Comparison of ENCODE assay signal across 8 cellular contexts in the genomic region with DNA sequence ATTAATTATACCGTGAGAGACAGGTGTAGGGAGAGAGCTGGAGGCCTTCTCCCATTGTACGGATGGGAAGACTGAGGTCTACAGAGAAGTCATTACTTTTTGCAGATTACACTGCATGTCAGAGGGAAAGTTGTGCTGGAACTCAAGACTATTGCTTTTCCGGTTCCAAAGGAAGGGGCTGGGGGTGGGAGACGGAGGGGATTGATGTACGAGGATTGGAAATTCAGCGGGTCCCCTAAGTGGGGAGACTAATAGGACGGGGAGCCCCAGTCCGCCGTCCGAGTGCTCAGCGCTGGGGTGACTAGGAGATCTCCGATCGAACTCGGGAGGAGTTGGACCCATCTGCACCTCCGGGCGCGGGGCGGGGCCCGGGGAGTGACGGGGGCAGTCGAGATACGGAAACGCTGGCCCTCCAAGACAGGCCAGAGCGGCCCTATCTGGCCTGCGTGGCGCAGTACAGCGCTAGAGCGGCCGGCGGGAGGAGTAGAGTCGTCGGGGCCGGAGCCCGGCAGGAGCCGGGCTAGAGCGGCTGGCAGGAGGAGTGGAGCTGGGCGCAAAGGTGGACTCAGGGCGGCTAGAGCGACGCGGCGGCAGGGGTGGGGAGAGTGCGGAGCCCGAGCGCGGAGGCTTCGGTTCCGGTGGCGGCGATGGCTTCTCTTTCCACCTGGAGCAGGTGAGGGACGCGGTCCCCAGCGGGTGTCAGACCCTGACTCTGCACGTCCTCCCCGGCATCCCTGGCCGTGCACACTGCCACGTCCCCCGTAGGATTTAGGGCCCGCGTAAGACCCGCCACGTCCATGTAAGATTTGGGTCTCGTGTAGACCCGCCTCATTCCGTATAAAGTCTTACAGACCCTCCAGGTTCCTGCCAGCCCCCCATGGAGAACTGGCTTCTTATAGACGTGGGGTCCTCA. TPM values are rescaled to one million over a fixed set of nuclear protein-coding genes. Genes with fewer than 3 reads are reported as not detected.
DNase-seq lines count a peak whose midpoint lies in the region; ATAC-seq and TF ChIP-seq lines count a peak whose summit lies in the region.

No MANE protein-coding gene starts in this region.

- H3K27ac Mint-ChIP-seq in nephron progenitor cell: no peak overlapping the region
- H3K27ac Mint-ChIP-seq in stimulated activated naive CD8-positive, alpha-beta T cell treated with anti-CD3 and anti-CD28 coated beads, Interleukin-15, Interleukin-2, amounts not matched to agents 100 ng/mL and 50 ng/mL, for 24 hours: peak overlapping the region; percentile 93

- no peaks in the 10 kb centered on the region for H3K9me3 Mint-ChIP-seq in nephron progenitor cell
- no peaks in the 10 kb centered on the region for H3K9me3 Mint-ChIP-seq in stimulated activated naive CD8-positive, alpha-beta T cell treated with anti-CD3 and anti-CD28 coated beads, Interleukin-15, Interleukin-2, amounts not matched to agents 100 ng/mL and 50 ng/mL, for 24 hours

- peaks cover 51% of the 10 kb centered on the region for H3K4me1 Mint-ChIP-seq in nephron progenitor cell
- peaks cover 64% of the 10 kb centered on the region for H3K4me1 Mint-ChIP-seq in stimulated activated naive CD8-positive, alpha-beta T cell treated with anti-CD3 and anti-CD28 coated beads, Interleukin-15, Interleukin-2, amounts not matched to agents 100 ng/mL and 50 ng/mL, for 24 hours (ENCODE audit: low read depth)

- peak; percentile 83 for ATAC-seq in RWPE2 (ENCODE audit: low read depth)

- no peaks in the 10 kb centered on the region for H3K36me3 Mint-ChIP-seq in nephron progenitor cell (ENCODE audit: low read depth)
- H3K36me3 Mint-ChIP-seq in stimulated activated naive CD8-positive, alpha-beta T cell treated with anti-CD3 and anti-CD28 coated beads, Interleukin-15, Interleukin-2, amounts not matched to agents 100 ng/mL and 50 ng/mL, for 24 hours (ENCODE audit: low read depth): peaks cover 27% of the 10 kb centered on the region

- peak overlapping the region; percentile 76 for H3K27ac ChIP-seq in RWPE2 (ENCODE audit: poor library complexity, severe bottlenecking)

- H3K4me1 ChIP-seq in RWPE2 (ENCODE audit: insufficient read depth, poor library complexity, severe bottlenecking): peaks cover 23% of the 10 kb centered on the region

- DNase-seq in ELF-1 (ENCODE audit: low read depth, low spot score): peak; percentile 98
- DNase-seq in GOT3 (lab: John Stamatoyannopoulos, UW): peak; percentile 83
- DNase-seq in LNCaP clone FGC (ENCODE audit: low read depth): peak; percentile 70
- DNase-seq in RWPE2 (ENCODE audit: low spot score): peak; percentile 97
- peak; percentile 82 for DNase-seq in activated effector memory CD4-positive, alpha-beta T cell treated with Interleukin-2 at 50 U/mL for 16 hours
- peak; percentile 95 for DNase-seq in fibroblast of the aortic adventitia (ENCODE audit: low read depth)
- peak; percentile 91 for DNase-seq in nephron progenitor cell

- H3K9me3 ChIP-seq in RWPE2 (ENCODE audit: severe bottlenecking): no peaks in the 10 kb centered on the region

- H3K4me3 Mint-ChIP-seq in nephron progenitor cell: peak overlapping the region; percentile 94
- H3K4me3 Mint-ChIP-seq in stimulated activated naive CD8-positive, alpha-beta T cell treated with anti-CD3 and anti-CD28 coated beads, Interleukin-15, Interleukin-2, amounts not matched to agents 100 ng/mL and 50 ng/mL, for 24 hours: peak overlapping the region; percentile 88

- peaks cover 9% of the 10 kb centered on the region for H3K36me3 ChIP-seq in RWPE2 (ENCODE audit: low read depth)

- H3K4me3 ChIP-seq in LNCaP clone FGC (ENCODE audit: low read depth, low read length): peak overlapping the region; percentile 82
- H3K4me3 ChIP-seq in RWPE2 (ENCODE audit: severe bottlenecking): peak overlapping the region; percentile 66
- peak overlapping the region; percentile 96 for H3K4me3 ChIP-seq in fibroblast of the aortic adventitia (ENCODE audit: low read depth, low read length)

- TF ChIP-seq CTCF in LNCaP clone FGC (IDR thresholded peaks at IDR 0.05; ENCODE audit: control insufficient read depth, extremely low read depth, insufficient read depth) (no peak), RWPE2 (IDR thresholded peaks at IDR 0.05; ENCODE audit: poor library complexity, severe bottlenecking) (no peak), fibroblast of the aortic adventitia (IDR thresholded peaks at IDR 0.05; ENCODE audit: insufficient read depth, low read length) (peak; percentile 40), nephron progenitor cell (IDR thresholded peaks at IDR 0.05) (no peak)

- H3K27me3 Mint-ChIP-seq in nephron progenitor cell (ENCODE audit: low read depth, poor library complexity): peaks cover 45% of the 10 kb centered on the region
- no peaks in the 10 kb centered on the region for H3K27me3 Mint-ChIP-seq in stimulated activated naive CD8-positive, alpha-beta T cell treated with anti-CD3 and anti-CD28 coated beads, Interleukin-15, Interleukin-2, amounts not matched to agents 100 ng/mL and 50 ng/mL, for 24 hours

- H3K27me3 ChIP-seq in RWPE2 (ENCODE audit: insufficient read depth, poor library complexity, severe bottlenecking): no peaks in the 10 kb centered on the region

RNA-seq across cellular contexts. Expression of a gene that starts 1.1 kb away (rescaled TPM):
- 26.8 and 57.6 TPM in 2 replicates for total RNA-seq in fibroblast of the aortic adventitia (ENCODE audit: low replicate concordance)

RNA-seq across cellular contexts. Expression of a gene that starts 7.0 kb away (rescaled TPM):
- total RNA-seq in fibroblast of the aortic adventitia (ENCODE audit: low replicate concordance): 0.09 TPM in 1 of 2 replicates, not detected in the other

RNA-seq across cellular contexts. Expression of a gene that starts 24.0 kb away (rescaled TPM):
- 827 and 1,080 TPM in 2 replicates for total RNA-seq in fibroblast of the aortic adventitia (ENCODE audit: low replicate concordance)

RNA-seq across cellular contexts. Expression of a gene that starts 39.2 kb away (rescaled TPM):
- total RNA-seq in fibroblast of the aortic adventitia (ENCODE audit: low replicate concordance): not detected in 2 replicates

RNA-seq across cellular contexts. Expression of a gene that starts 39.6 kb away (rescaled TPM):
- not detected in 2 replicates for total RNA-seq in fibroblast of the aortic adventitia (ENCODE audit: low replicate concordance)

Comparison
In these comparisons a context has a peak if more than half of its experiments do, and no peak if none do; other contexts are left out.
1. Peak in every context shown above with its lines: DNase-seq, ATAC-seq, H3K4me3 ChIP-seq and H3K27ac ChIP-seq.